In the genomic region with DNA sequence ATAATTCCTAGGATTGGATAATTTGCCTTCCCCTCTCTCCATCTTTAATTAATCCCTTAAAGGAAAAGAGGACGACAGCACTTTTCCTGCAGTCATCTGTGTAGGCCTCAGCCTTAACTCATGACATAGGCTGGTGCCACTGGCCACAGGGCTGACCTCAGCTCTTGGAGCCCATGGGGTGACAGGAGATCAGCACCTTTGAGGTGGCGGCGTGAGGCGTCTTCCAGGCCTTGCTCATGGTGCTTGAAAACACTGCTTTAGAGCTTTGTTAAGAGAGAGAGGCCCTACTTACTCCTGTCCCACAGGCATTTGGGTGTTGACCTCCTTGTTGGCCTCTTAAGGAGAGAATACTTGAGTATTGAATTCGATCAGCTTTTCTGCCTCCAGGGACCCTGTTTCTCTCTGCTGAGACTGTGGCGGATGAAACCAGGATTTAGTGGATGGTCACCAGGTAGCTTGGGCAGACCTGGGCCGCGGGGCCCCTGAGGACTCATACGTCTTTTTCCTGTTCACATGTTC, we compare ENCODE assay signal across 11 cellular contexts. TPM values are rescaled to one million over a fixed set of nuclear protein-coding genes. Genes with fewer than 3 reads are reported as not detected.
DNase-seq lines count a peak whose midpoint lies in the region; ATAC-seq, FAIRE-seq and TF ChIP-seq lines count a peak whose summit lies in the region.
"Had no signal": no experiment of that assay in that cellular context is flagged by ENCODE, and none has a peak within 500 bp of the region (broad histone marks: within the 10 kb centered on the region; RNA-seq: fewer than 3 reads in every experiment).

No MANE protein-coding gene starts in this region.

- H3K36me3 ChIP-seq in BLaER1 treated with 17β-estradiol and CSF1 and Interleukin-3, amounts not matched to agents 10 nM and 100 nM = peaks cover 42 to 84% (median 68%) of the 10 kb centered on the region in 11 experiments
- peaks cover 45% of the 10 kb centered on the region for H3K36me3 ChIP-seq in lower lobe of right lung

- H4K20me1 ChIP-seq in BLaER1 treated with 17β-estradiol and CSF1 and Interleukin-3, amounts not matched to agents 10 nM and 100 nM = peaks cover 53 to 100% (median 93%) of the 10 kb centered on the region in 11 experiments; a peak in 21 of 22 replicates

- H3K9me3 ChIP-seq in BLaER1 treated with 17β-estradiol and CSF1 and Interleukin-3, amounts not matched to agents 10 nM and 100 nM (replicated peaks in 1 of 11) = no peaks in the 10 kb centered on the region
- no peaks in the 10 kb centered on the region for H3K9me3 ChIP-seq in T-helper 17 cell (ENCODE audit: control insufficient read depth, low read length, poor library complexity, severe bottlenecking)
- no peaks in the 10 kb centered on the region for H3K9me3 ChIP-seq in lower lobe of right lung

- TF ChIP-seq CTCF in lower lobe of right lung (IDR thresholded peaks at IDR 0.05) = no peak

- H3K4me2 ChIP-seq in BLaER1 treated with 17β-estradiol and CSF1 and Interleukin-3, amounts not matched to agents 10 nM and 100 nM = peak overlapping the region in 5 of 11 experiments; percentile 60 to 72 (median 62); a peak in 10 of 22 replicates

- intact Hi-C loops in lower lobe of right lung (cut with DNase I) = no loop called here

- H3K4me3 ChIP-seq in BLaER1 treated with 17β-estradiol and CSF1 and Interleukin-3, amounts not matched to agents 10 nM and 100 nM = no peak overlapping the region
- no peak overlapping the region for H3K4me3 ChIP-seq in lower lobe of right lung

- H3K27me3 Mint-ChIP-seq in T-helper 17 cell = no peaks in the 10 kb centered on the region

- peaks cover 37% of the 10 kb centered on the region for H3K4me1 Mint-ChIP-seq in T-helper 17 cell

- no peaks in the 10 kb centered on the region for H3K27me3 ChIP-seq in BLaER1 treated with 17β-estradiol and CSF1 and Interleukin-3, amounts not matched to agents 10 nM and 100 nM
- no peaks in the 10 kb centered on the region for H3K27me3 ChIP-seq in lower lobe of right lung (ENCODE audit: low read depth)

- no peak overlapping the region for H3K4me3 Mint-ChIP-seq in T-helper 17 cell

- H3K27ac Mint-ChIP-seq in T-helper 17 cell = peak overlapping the region; percentile 51

- FAIRE-seq in urothelium cell line (lab: Jason Lieb, UNC) = no peak

- peaks cover 9% of the 10 kb centered on the region for H3K36me3 Mint-ChIP-seq in T-helper 17 cell (ENCODE audit: low read depth)

- peak; percentile 1 for ATAC-seq in GM19023 (IDR thresholded peaks at IDR 0.05; ENCODE audit: unreplicated experiment)
- no peak for ATAC-seq in T-helper 17 cell
- peak in 1 of 2 donors; percentile 2 for ATAC-seq in lower lobe of right lung
- no peak for ATAC-seq in HG02973 (IDR thresholded peaks at IDR 0.05; ENCODE audit: unreplicated experiment)
- ATAC-seq: Panc1 had no signal

- no peak for DNase-seq in T-helper 17 cell
- DNase-seq in lower lobe of right lung = no peak
- DNase-seq in stimulated activated CD4-positive, alpha-beta T cell treated with anti-CD3 and anti-CD28 coated beads, Interleukin-2, amount 100 ng/mL, for 48 hours = no peak
- no peak for DNase-seq in urothelium cell line (ENCODE audit: low spot score)
- DNase-seq in SIG-M5 (lab: John Stamatoyannopoulos, UW) = no peak
- DNase-seq: NCI-H2227 treated with DMSO at 0.1 percent for 48 hours, T-helper 9 cell had no signal

- peaks cover 44 to 66% (median 59%) of the 10 kb centered on the region in 10 experiments for H3K4me1 ChIP-seq in BLaER1 treated with 17β-estradiol and CSF1 and Interleukin-3, amounts not matched to agents 10 nM and 100 nM
- H3K4me1 ChIP-seq in lower lobe of right lung = peaks cover 35% of the 10 kb centered on the region

- peak overlapping the region in 5 of 11 experiments; percentile 5 to 58 (median 49); a peak in 4 of 22 replicates for H3K9ac ChIP-seq in BLaER1 treated with 17β-estradiol and CSF1 and Interleukin-3, amounts not matched to agents 10 nM and 100 nM

- peak overlapping the region in 8 of 11 experiments; percentile 7 to 74 (median 54); a peak in 11 of 22 replicates for H3K27ac ChIP-seq in BLaER1 treated with 17β-estradiol and CSF1 and Interleukin-3, amounts not matched to agents 10 nM and 100 nM
- peak overlapping the region; percentile 57 for H3K27ac ChIP-seq in lower lobe of right lung

RNA-seq across cellular contexts. Expression of a gene that starts 23.4 kb away (rescaled TPM):
- total RNA-seq in T-helper 17 cell (10 to 100 TPM; 54.7 to 59.4 TPM), lower lobe of right lung (24.1 TPM)
